In the genomic region with DNA sequence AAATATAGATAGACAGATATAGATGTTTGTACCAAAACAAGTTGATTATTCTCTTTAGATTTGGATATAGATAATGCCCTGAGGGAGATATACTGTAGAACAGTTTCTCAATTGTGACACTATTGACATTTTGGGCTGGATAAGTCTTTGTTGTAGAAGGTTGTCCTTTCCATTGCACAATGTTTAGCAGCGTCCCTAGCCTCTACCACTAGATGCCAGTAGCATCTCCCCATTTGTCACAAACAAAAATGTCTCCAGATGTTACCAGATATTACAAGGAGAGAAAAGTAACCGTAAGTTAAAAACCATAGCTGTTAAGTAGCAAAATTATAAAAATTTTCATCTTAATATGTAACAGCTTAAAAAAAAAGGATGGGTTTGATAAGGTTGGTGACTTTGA, we compare ENCODE assay signal across 11 cellular contexts.
DNase-seq lines count a peak whose midpoint lies in the region; ATAC-seq and TF ChIP-seq lines count a peak whose summit lies in the region.
"Had no signal": no experiment of that assay in that cellular context is flagged by ENCODE, and none has a peak within 500 bp of the region (broad histone marks: within the 10 kb centered on the region; RNA-seq: fewer than 3 reads in every experiment).

No MANE protein-coding gene starts in this region.

- H3K9me3 ChIP-seq in heart right ventricle (no peaks in the 10 kb centered on the region), heart left ventricle (no peaks in the 10 kb centered on the region)
- H3K9me3 ChIP-seq: SJCRH30 had no signal

- H3K36me3 ChIP-seq in heart right ventricle: no peaks in the 10 kb centered on the region
- H3K36me3 ChIP-seq in heart left ventricle: no peaks in the 10 kb centered on the region
- H3K36me3 ChIP-seq: SJCRH30 had no signal

- DNase-seq in heart right ventricle (no peak), heart left ventricle (no peak), foreskin fibroblast (peak; percentile 63 to 82), NCI-H748 treated with DMSO at 0.1 percent for 48 hours (lab: John Stamatoyannopoulos, UW) (no peak), GM10266 (ENCODE audit: extremely low spot score) (no peak)
- no peak for DNase-seq in activated T-cell treated with anti-CD3 and anti-CD28 coated beads, Interleukin-2, amount 50 U/mL, for 72 hours
- DNase-seq: CD8-positive, alpha-beta T cell; stimulated activated naive CD4-positive, alpha-beta T cell treated with Interleukin-2 at 50 U/mL for 16 hours had no signal

- intact Hi-C loops in heart right ventricle (cut with DNase I) (no loop called here), heart left ventricle (cut with DNase I) (no loop called here)

- H3K36me3 Mint-ChIP-seq in activated T-cell treated with anti-CD3 and anti-CD28 coated beads, Interleukin-2, amount 50 U/mL, for 72 hours (ENCODE audit: insufficient read depth in 2 of 2): peaks cover 0 to 1% of the 10 kb centered on the region in 2 donors
- H3K36me3 Mint-ChIP-seq: CD8-positive, alpha-beta T cell had no signal

- H3K27me3 ChIP-seq in heart right ventricle (no peaks in the 10 kb centered on the region), heart left ventricle (no peaks in the 10 kb centered on the region)
- H3K27me3 ChIP-seq: SJCRH30 had no signal

- H3K4me3 Mint-ChIP-seq in activated T-cell treated with anti-CD3 and anti-CD28 coated beads, Interleukin-2, amount 50 U/mL, for 72 hours: no peak overlapping the region
- H3K4me3 Mint-ChIP-seq: CD8-positive, alpha-beta T cell had no signal

- H3K27ac ChIP-seq in heart right ventricle: no peak overlapping the region
- no peak overlapping the region for H3K27ac ChIP-seq in heart left ventricle
- H3K27ac ChIP-seq: SJCRH30 had no signal

- TF ChIP-seq CTCF in heart right ventricle (IDR thresholded peaks at IDR 0.05) (peak in 6 of 9 donors; percentile 5 to 28 (median 15)), heart left ventricle (IDR thresholded peaks at IDR 0.05) (peak in 5 of 12 donors; percentile 8 to 41 (median 19)), foreskin fibroblast (IDR thresholded peaks at IDR 0.05; ENCODE audit: low read depth, low read length) (peak; percentile 89), GM10266 (IDR thresholded peaks at IDR 0.05; ENCODE audit: control insufficient read depth, insufficient read depth, low read depth, missing control alignments) (no peak)

- no peaks in the 10 kb centered on the region for H3K27me3 Mint-ChIP-seq in activated T-cell treated with anti-CD3 and anti-CD28 coated beads, Interleukin-2, amount 50 U/mL, for 72 hours (ENCODE audit: low read depth)

- no peak for TF ChIP-seq POLR2A in heart left ventricle (IDR thresholded peaks at IDR 0.05)

- peaks cover 12% of the 10 kb centered on the region in 2 donors for H3K9me3 Mint-ChIP-seq in activated T-cell treated with anti-CD3 and anti-CD28 coated beads, Interleukin-2, amount 50 U/mL, for 72 hours

- H3K27ac Mint-ChIP-seq in activated T-cell treated with anti-CD3 and anti-CD28 coated beads, Interleukin-2, amount 50 U/mL, for 72 hours: no peak overlapping the region
- H3K27ac Mint-ChIP-seq: CD8-positive, alpha-beta T cell had no signal

- H3K4me1 Mint-ChIP-seq in activated T-cell treated with anti-CD3 and anti-CD28 coated beads, Interleukin-2, amount 50 U/mL, for 72 hours (ENCODE audit: low read depth): no peaks in the 10 kb centered on the region

- no peaks in the 10 kb centered on the region for H3K4me1 ChIP-seq in heart right ventricle
- H3K4me1 ChIP-seq in heart left ventricle: no peaks in the 10 kb centered on the region
- H3K4me1 ChIP-seq: SJCRH30 had no signal

- H3K4me3 ChIP-seq in heart right ventricle (no peak overlapping the region), heart left ventricle (no peak overlapping the region), foreskin fibroblast (ENCODE audit: low read depth in 1 of 2, low read length in 2 of 2) (no peak overlapping the region)
- H3K4me3 ChIP-seq: SJCRH30 had no signal

- no peak for ATAC-seq in heart right ventricle
- no peak for ATAC-seq in heart left ventricle
- peak; percentile 55; the same call in 1 of the 3 replicates for ATAC-seq in SK-N-SH treated with all-trans-retinoic acid at 6 μM for 48 hours
- no peak for ATAC-seq in GM19351 (IDR thresholded peaks at IDR 0.05; ENCODE audit: unreplicated experiment)
- no peak for ATAC-seq in activated T-cell treated with anti-CD3 and anti-CD28 coated beads, Interleukin-2, amount 50 U/mL, for 72 hours (replicated peaks in 1 of 2)
- ATAC-seq: CD8-positive, alpha-beta T cell had no signal

- 43 to 58% methylated on average over 2 of the region's 2 CpGs for WGBS in heart right ventricle, 2 donors
- 45 to 52% (median 50%) methylated on average over 2 of the region's 2 CpGs for WGBS in heart left ventricle, 4 donors

TF ChIP-seq in SK-N-SH treated with all-trans-retinoic acid at 6 μM for 48 hours, 23 proteins besides CTCF, POLR2A, EP300 and RAD21:
- TF ChIP-seq OSR1 (CRISPR knock-in tag; IDR thresholded peaks at IDR 0.05) (no peak), ARNTL (CRISPR knock-in tag; IDR thresholded peaks at IDR 0.05; ENCODE audit: borderline replicate concordance, low read depth) (no peak), CREB5 (CRISPR knock-in tag; IDR thresholded peaks at IDR 0.05; ENCODE audit: low read depth) (no peak), ZNF565 (CRISPR knock-in tag; conservative IDR thresholded peaks at IDR 0.05; ENCODE audit: low read depth) (no peak), CSRNP3 (CRISPR knock-in tag; IDR thresholded peaks at IDR 0.05) (no peak), POU6F1 (CRISPR knock-in tag; IDR thresholded peaks at IDR 0.05; ENCODE audit: borderline replicate concordance, low read depth) (no peak), ZNF70 (CRISPR knock-in tag; IDR thresholded peaks at IDR 0.05) (no peak), BACH2 (CRISPR knock-in tag; IDR thresholded peaks at IDR 0.05; ENCODE audit: borderline replicate concordance) (no peak)

Comparison
In these comparisons a context has a peak if more than half of its experiments do, and no peak if none do; other contexts are left out.
1. DNase-seq: peak in foreskin fibroblast (2 of 2); none in heart right ventricle (0 of 2), heart left ventricle (0 of 5), NCI-H748 treated with DMSO at 0.1 percent for 48 hours (single experiment), activated T-cell treated with anti-CD3 and anti-CD28 coated beads, Interleukin-2, amount 50 U/mL, for 72 hours (0 of 2) and GM10266 (single experiment).